In genomic region chr11:36142439-36142838, GRCh38 we compare ENCODE assay signal across 1 cellular context.
TF ChIP-seq lines count a peak whose summit lies in the region.

No MANE protein-coding gene starts in this region.

TF ChIP-seq in K562, 482 proteins besides CTCF, POLR2A, EP300 and RAD21 (continued from another document):
- TF ChIP-seq TFE3 (CRISPR knock-in tag; IDR thresholded peaks at IDR 0.05) (no peak), ZNF280B (CRISPR knock-in tag; IDR thresholded peaks at IDR 0.05) (no peak), ZKSCAN3 (CRISPR knock-in tag; IDR thresholded peaks at IDR 0.05) (no peak), RNF2 (IDR thresholded peaks at IDR 0.05) (no peak), ARID4B (CRISPR knock-in tag; IDR thresholded peaks at IDR 0.05) (no peak), EGR1 (conservative IDR thresholded peaks at IDR 0.05) (peak; percentile 74)
